ENCODE assay signal across 8 cellular contexts in the genomic region with DNA sequence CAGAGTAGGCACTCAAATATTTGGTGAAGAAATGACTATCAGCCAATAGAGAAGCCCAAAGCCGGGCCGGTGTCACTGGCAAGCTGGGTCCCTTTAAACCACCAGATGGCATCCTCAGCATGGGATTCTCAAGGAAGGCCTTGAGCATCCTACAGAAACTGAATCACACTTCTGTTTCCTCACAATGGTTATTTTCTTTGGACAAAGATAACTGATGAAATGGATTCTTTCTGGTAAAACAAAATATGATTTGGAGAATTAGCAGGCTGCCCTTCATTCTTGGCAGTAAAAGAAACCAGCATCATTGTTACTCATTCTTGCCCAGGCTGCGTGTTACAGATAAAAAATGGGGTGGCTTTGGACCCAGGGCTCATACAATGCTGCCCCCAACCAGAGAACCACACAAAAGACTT. TPM values are rescaled to one million over a fixed set of nuclear protein-coding genes. Genes with fewer than 3 reads are reported as not detected.
DNase-seq lines count a peak whose midpoint lies in the region; ATAC-seq lines count a peak whose summit lies in the region.

No MANE protein-coding gene starts in this region.

- ATAC-seq in Right ventricle myocardium superior (ENCODE audit: poor library complexity) (no peak), Right ventricle myocardium inferior (no peak), GM21381 (IDR thresholded peaks at IDR 0.05; ENCODE audit: unreplicated experiment) (no peak)

- peak; percentile 46 for DNase-seq in Right ventricle myocardium superior
- no peak for DNase-seq in Right ventricle myocardium inferior (ENCODE audit: missing footprints)
- peak; percentile 55 for DNase-seq in NCI-H2171 treated with DMSO at 0.1 percent for 48 hours (lab: John Stamatoyannopoulos, UW)
- DNase-seq in activated CD4-positive, alpha-beta T cell treated with anti-CD3 and anti-CD28 coated beads, Interleukin-2, amount 50 U/mL, for 24 hours (ENCODE audit: low read depth in 1 of 2, low spot score in 1 of 2): peak; percentile 12 to 58
- DNase-seq in ecto neural progenitor cell (ENCODE audit: low spot score): peak; percentile 56
- peak; percentile 86 for DNase-seq in medulla oblongata (ENCODE audit: extremely low spot score)
- peak; percentile 25 to 46 for DNase-seq in stimulated activated CD8-positive, alpha-beta memory T cell treated with anti-CD3 and anti-CD28 coated beads, Interleukin-2, amount 100 ng/mL, for 48 hours (ENCODE audit: low read depth in 2 of 2)

- intact Hi-C loops in Right ventricle myocardium superior (cut with DNase I) (loop anchor here (5.0 kb wide), 1 partner anchor 64 kb away; no protein-coding TSS in a partner anchor), Right ventricle myocardium inferior (cut with DNase I) (loop anchor here (2.0 kb wide), 2 partner anchors 62 to 266 kb away; no protein-coding TSS in a partner anchor)

RNA-seq across cellular contexts. Expression of a gene that starts 30.3 kb away (rescaled TPM):
- total RNA-seq in Right ventricle myocardium superior (not detected), Right ventricle myocardium inferior (0.19 TPM)
